ENCODE assay signal across 2 cellular contexts in the genomic region with DNA sequence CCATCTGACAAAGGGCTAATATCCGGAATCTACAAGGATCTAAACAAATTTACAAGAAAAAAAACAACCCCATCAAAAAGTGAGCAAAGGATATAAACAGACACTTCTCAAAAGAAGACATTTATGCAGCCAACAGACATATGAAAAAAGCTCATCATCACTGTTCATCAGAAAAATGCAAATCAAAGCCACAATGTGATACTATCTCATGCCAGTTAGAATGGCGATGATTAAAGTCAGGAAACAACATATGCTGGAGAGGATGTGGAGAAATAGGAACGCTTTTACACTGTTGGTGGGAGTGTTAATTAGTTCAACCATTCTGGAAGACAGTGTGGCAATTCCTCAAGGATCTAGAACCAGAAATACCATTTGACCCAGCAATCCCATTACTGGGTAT. TPM values are rescaled to one million over a fixed set of nuclear protein-coding genes. Genes with fewer than 3 reads are reported as not detected.
DNase-seq lines count a peak whose midpoint lies in the region.
"Not testable (repeated sequence)": the region's sequence is repeated elsewhere in the genome, so short reads cannot be mapped to it uniquely, and the experiment has no call there.

No MANE protein-coding gene starts in this region.

- not testable (repeated sequence) for H3K9me3 Mint-ChIP-seq in T-helper 2 cell treated with Interferon-gamma antibody and Interleukin-4, amounts not matched to agents 5 μg/mL and 100 μg/mL, for 36 hours

- H3K4me3 ChIP-seq in Jurkat, Clone E6-1 (ENCODE audit: low read length) = not testable (repeated sequence)

- peaks cover 12% of the 10 kb centered on the region for H3K4me1 Mint-ChIP-seq in T-helper 2 cell treated with Interferon-gamma antibody and Interleukin-4, amounts not matched to agents 5 μg/mL and 100 μg/mL, for 36 hours (ENCODE audit: low read depth)

- H3K4me3 Mint-ChIP-seq in T-helper 2 cell treated with Interferon-gamma antibody and Interleukin-4, amounts not matched to agents 5 μg/mL and 100 μg/mL, for 36 hours = peak overlapping the region; percentile 4

- H3K36me3 Mint-ChIP-seq in T-helper 2 cell treated with Interferon-gamma antibody and Interleukin-4, amounts not matched to agents 5 μg/mL and 100 μg/mL, for 36 hours (ENCODE audit: low read depth) = not testable (repeated sequence)

- H3K27ac Mint-ChIP-seq in T-helper 2 cell treated with Interferon-gamma antibody and Interleukin-4, amounts not matched to agents 5 μg/mL and 100 μg/mL, for 36 hours = not testable (repeated sequence)

- peaks cover 21% of the 10 kb centered on the region for H3K27me3 Mint-ChIP-seq in T-helper 2 cell treated with Interferon-gamma antibody and Interleukin-4, amounts not matched to agents 5 μg/mL and 100 μg/mL, for 36 hours (ENCODE audit: low read depth)

- DNase-seq in Jurkat, Clone E6-1 (ENCODE audit: low read depth, low spot score) = peak; percentile 70
- DNase-seq in T-helper 2 cell treated with Interferon-gamma antibody and Interleukin-4, amounts not matched to agents 5 μg/mL and 100 μg/mL, for 36 hours (ENCODE audit: low spot score) = not testable (repeated sequence)

RNA-seq across cellular contexts. Expression of a gene that starts 57.0 kb away (rescaled TPM):
- 120 TPM for polyA plus RNA-seq in Jurkat, Clone E6-1 (2012; ENCODE audit: insufficient read depth, insufficient read length)
